Comparison of ENCODE assay signal across 16 cellular contexts in genomic region chr12:60148831-60149230, GRCh38.
DNase-seq lines count a peak whose midpoint lies in the region; ATAC-seq and TF ChIP-seq lines count a peak whose summit lies in the region.
"Had no signal": no experiment of that assay in that cellular context is flagged by ENCODE, and none has a peak within 500 bp of the region (broad histone marks: within the 10 kb centered on the region; RNA-seq: fewer than 3 reads in every experiment).

No MANE protein-coding gene starts in this region.

- H3K9me3 ChIP-seq in osteoblast (ENCODE audit: low read depth, low read length), result no peaks in the 10 kb centered on the region
- H3K9me3 ChIP-seq: gastroesophageal sphincter, neutrophil had no signal

- no peaks in the 10 kb centered on the region for H4K20me1 ChIP-seq in osteoblast (ENCODE audit: insufficient read depth, low read length)

- H3K4me2 ChIP-seq in osteoblast (ENCODE audit: insufficient read depth, low read length), result no peak overlapping the region

- H3K27ac Mint-ChIP-seq in natural killer cell treated with Interleukin-12 subunit alpha and Interleukin-12 subunit beta and Interleukin-15 and Interleukin-18, amount 100 ng/mL, for 72 hours, result no peak overlapping the region
- H3K27ac Mint-ChIP-seq: CD4-positive, alpha-beta memory T cell had no signal

- no peaks in the 10 kb centered on the region for H3K79me2 ChIP-seq in osteoblast (ENCODE audit: insufficient read depth, low read length)

- no peak for ATAC-seq in natural killer cell treated with Interleukin-12 subunit alpha and Interleukin-12 subunit beta and Interleukin-15 and Interleukin-18, amount 100 ng/mL, for 72 hours
- ATAC-seq: gastroesophageal sphincter had no signal

- DNase-seq in COLO829 (ENCODE audit: low spot score), result peak; percentile 30
- DNase-seq in RKO (ENCODE audit: low spot score), result peak; percentile 25
- DNase-seq in epithelial cell of proximal tubule (ENCODE audit: low read depth), result peak; percentile 26
- DNase-seq in osteoblast (ENCODE audit: insufficient read length, low spot score, missing footprints), result no peak
- DNase-seq in natural killer cell treated with Interleukin-12 subunit alpha and Interleukin-12 subunit beta and Interleukin-15 and Interleukin-18, amount 100 ng/mL, for 72 hours (ENCODE audit: low spot score), result no peak
- DNase-seq in stimulated activated CD4-positive, alpha-beta T cell treated with anti-CD3 and anti-CD28 coated beads, Interleukin-2, amount 100 ng/mL, for 24 hours, result no peak
- DNase-seq in superior temporal gyrus (ENCODE audit: extremely low spot score), result no peak
- no peak for DNase-seq in HUDEP-2 (lab: John Stamatoyannopoulos, UW; ENCODE audit: unreplicated experiment in 76 of 76)
- DNase-seq: activated CD4-positive, alpha-beta T cell treated with anti-CD3 and anti-CD28 coated beads for 1 hour; activated T-cell treated with anti-CD3 and anti-CD28 coated beads, Interleukin-2, amount 50 U/mL, for 1 hour; CD4-positive, alpha-beta memory T cell; left ventricle myocardium inferior; NCI-H1436 treated with DMSO at 0.1 percent for 48 hours; NCI-H774 had no signal

- H3K9me3 Mint-ChIP-seq in natural killer cell treated with Interleukin-12 subunit alpha and Interleukin-12 subunit beta and Interleukin-15 and Interleukin-18, amount 100 ng/mL, for 72 hours, result peaks cover 11% of the 10 kb centered on the region

- H3K4me3 ChIP-seq in epithelial cell of proximal tubule (ENCODE audit: low read depth, low read length), result no peak overlapping the region
- H3K4me3 ChIP-seq in osteoblast (ENCODE audit: insufficient read depth, low read length), result no peak overlapping the region
- H3K4me3 ChIP-seq: gastroesophageal sphincter, left ventricle myocardium inferior had no signal

- no peaks in the 10 kb centered on the region for H3K27me3 ChIP-seq in osteoblast (ENCODE audit: insufficient read depth, low read length)
- H3K27me3 ChIP-seq: gastroesophageal sphincter, neutrophil had no signal

- no peak overlapping the region for H3K4me3 Mint-ChIP-seq in natural killer cell treated with Interleukin-12 subunit alpha and Interleukin-12 subunit beta and Interleukin-15 and Interleukin-18, amount 100 ng/mL, for 72 hours
- H3K4me3 Mint-ChIP-seq: CD4-positive, alpha-beta memory T cell had no signal

- TF ChIP-seq CTCF in epithelial cell of proximal tubule (conservative IDR thresholded peaks at IDR 0.05; ENCODE audit: low read depth, low read length) (no peak), osteoblast (IDR thresholded peaks at IDR 0.05; ENCODE audit: extremely low read depth, low read depth, low read length) (no peak)

- no peak overlapping the region for H2AFZ ChIP-seq in osteoblast (ENCODE audit: low read length)

- no peaks in the 10 kb centered on the region for H3K36me3 Mint-ChIP-seq in natural killer cell treated with Interleukin-12 subunit alpha and Interleukin-12 subunit beta and Interleukin-15 and Interleukin-18, amount 100 ng/mL, for 72 hours
- H3K36me3 Mint-ChIP-seq: CD4-positive, alpha-beta memory T cell had no signal

- H3K4me1 Mint-ChIP-seq in natural killer cell treated with Interleukin-12 subunit alpha and Interleukin-12 subunit beta and Interleukin-15 and Interleukin-18, amount 100 ng/mL, for 72 hours (ENCODE audit: low read depth in 2 of 2), result no peaks in the 10 kb centered on the region
- H3K4me1 Mint-ChIP-seq: CD4-positive, alpha-beta memory T cell had no signal

- H3K36me3 ChIP-seq in osteoblast (ENCODE audit: insufficient read depth, low read length), result no peaks in the 10 kb centered on the region
- H3K36me3 ChIP-seq: gastroesophageal sphincter, left ventricle myocardium inferior, neutrophil had no signal

- peak overlapping the region; percentile 59 for H3K27ac ChIP-seq in osteoblast (ENCODE audit: low read depth, low read length)
- H3K27ac ChIP-seq: gastroesophageal sphincter, left ventricle myocardium inferior, neutrophil had no signal

- no peaks in the 10 kb centered on the region for H3K4me1 ChIP-seq in osteoblast (ENCODE audit: insufficient read depth, low read length)
- H3K4me1 ChIP-seq: gastroesophageal sphincter, left ventricle myocardium inferior had no signal

- H3K27me3 Mint-ChIP-seq in natural killer cell treated with Interleukin-12 subunit alpha and Interleukin-12 subunit beta and Interleukin-15 and Interleukin-18, amount 100 ng/mL, for 72 hours, result no peaks in the 10 kb centered on the region
- H3K27me3 Mint-ChIP-seq: CD4-positive, alpha-beta memory T cell had no signal

Comparison
In these comparisons a context has a peak if more than half of its experiments do, and no peak if none do; other contexts are left out.
1. DNase-seq: peak in COLO829 (single experiment), RKO (single experiment) and epithelial cell of proximal tubule (single experiment); none in osteoblast (single experiment), natural killer cell treated with Interleukin-12 subunit alpha and Interleukin-12 subunit beta and Interleukin-15 and Interleukin-18, amount 100 ng/mL, for 72 hours (single experiment), stimulated activated CD4-positive, alpha-beta T cell treated with anti-CD3 and anti-CD28 coated beads, Interleukin-2, amount 100 ng/mL, for 24 hours (0 of 2), superior temporal gyrus (single experiment) and HUDEP-2 (0 of 76).